In genomic region chr15:79397264-79397663, GRCh38 we compare ENCODE assay signal across 3 cellular contexts.
"Had no signal": no experiment of that assay in that cellular context is flagged by ENCODE, and none has a peak within 500 bp of the region (broad histone marks: within the 10 kb centered on the region; RNA-seq: fewer than 3 reads in every experiment).

No MANE protein-coding gene starts in this region.

- H3K4me3 ChIP-seq: GM12878 had no signal

- DNase-seq: GDM1, GF-D8 had no signal
